In genomic region chr11:77127674-77127968, GRCh38 we compare ENCODE assay signal across 8 cellular contexts. TPM values are rescaled to one million over a fixed set of nuclear protein-coding genes. Genes with fewer than 3 reads are reported as not detected.
DNase-seq lines count a peak whose midpoint lies in the region; FAIRE-seq and TF ChIP-seq lines count a peak whose summit lies in the region.
"Had no signal": no experiment of that assay in that cellular context is flagged by ENCODE, and none has a peak within 500 bp of the region (broad histone marks: within the 10 kb centered on the region; RNA-seq: fewer than 3 reads in every experiment).

No MANE protein-coding gene starts in this region.

- H3K36me3 ChIP-seq in iPS-15b (ENCODE audit: control insufficient read depth, insufficient read depth, low read length): no peaks in the 10 kb centered on the region
- H3K36me3 ChIP-seq in skeletal muscle tissue (ENCODE audit: control insufficient read depth in 3 of 3, insufficient read depth in 3 of 3, low read length in 3 of 3): no peaks in the 10 kb centered on the region

- TF ChIP-seq CTCF in HFFc6 (IDR thresholded peaks at IDR 0.05) (no peak), VCaP (conservative IDR thresholded peaks at IDR 0.05) (no peak)

- peaks cover 6% of the 10 kb centered on the region for H3K27me3 Mint-ChIP-seq in HFFc6 (ENCODE audit: insufficient read depth)

- H3K4me3 ChIP-seq in iPS-15b (ENCODE audit: low read depth, low read length): peak overlapping the region; percentile 53
- H3K4me3 ChIP-seq in skeletal muscle tissue (ENCODE audit: low read length in 3 of 3): peak overlapping the region; percentile 55 to 70 (median 67)

- peak overlapping the region; percentile 75 for H3K4me3 Mint-ChIP-seq in HFFc6

- H3K4me1 ChIP-seq in iPS-15b (ENCODE audit: control insufficient read depth, insufficient read depth, low read length): peaks cover 3% of the 10 kb centered on the region
- peaks cover 29 to 39% (median 33%) of the 10 kb centered on the region in 3 donors for H3K4me1 ChIP-seq in skeletal muscle tissue (ENCODE audit: control insufficient read depth in 3 of 3, insufficient read depth in 3 of 3, low read length in 3 of 3)

- no peak for FAIRE-seq in GM19239 (lab: Jason Lieb, UNC)
- FAIRE-seq: colon had no signal

- H3K4me1 Mint-ChIP-seq in HFFc6 (ENCODE audit: low read depth): peaks cover 28% of the 10 kb centered on the region

- no peaks in the 10 kb centered on the region for H3K9me3 ChIP-seq in iPS-15b (ENCODE audit: control insufficient read depth, insufficient read depth, low read length)
- H3K9me3 ChIP-seq in skeletal muscle tissue (ENCODE audit: control insufficient read depth in 3 of 3, low read length in 3 of 3): no peaks in the 10 kb centered on the region

- H3K36me3 Mint-ChIP-seq in HFFc6 (ENCODE audit: low read depth): no peaks in the 10 kb centered on the region

- no peaks in the 10 kb centered on the region for H3K9me3 Mint-ChIP-seq in HFFc6

- H3K27ac Mint-ChIP-seq in HFFc6: no peak overlapping the region

- H3K27ac ChIP-seq in VCaP (peak overlapping the region; percentile 36; the same call in 1 of the 2 replicates), skeletal muscle tissue (ENCODE audit: low read depth, low read length) (no peak overlapping the region)

- H3K9ac ChIP-seq in iPS-15b (ENCODE audit: low read depth, low read length) (peak overlapping the region; percentile 47), skeletal muscle tissue (ENCODE audit: low read depth in 1 of 3, low read length in 3 of 3) (peak overlapping the region in 2 of 3 donors; percentile 68)

- DNase-seq in HFFc6: no peak
- DNase-seq in COLO829 (ENCODE audit: low spot score): no peak
- DNase-seq in GM19239 (ENCODE audit: insufficient read length, low spot score): no peak
- no peak for DNase-seq in kidney glomerular epithelial cell (lab: John Stamatoyannopoulos, UW)

- H3K27me3 ChIP-seq in iPS-15b (ENCODE audit: control insufficient read depth, insufficient read depth, low read length): no peaks in the 10 kb centered on the region
- H3K27me3 ChIP-seq in skeletal muscle tissue (ENCODE audit: control insufficient read depth in 3 of 3, insufficient read depth in 3 of 3, low read length in 3 of 3): peaks cover 0 to 6% (median 4%) of the 10 kb centered on the region in 3 donors

RNA-seq across cellular contexts. Expression of gene MYO7A, which starts 0.4 kb away (rescaled TPM):
- total RNA-seq in HFFc6 (2021; fragmentation: NEBNext Ultra II Directional; extraction: Animal tissue kit (Norgen Biotek cat#: 25700)): under 1 TPM in 2 of 6 experiments, not detected in 4; 0.05 to 0.09 TPM
- 6.3 TPM for total RNA-seq in skeletal muscle tissue

RNA-seq across cellular contexts. Expression of gene OMP, which starts 25.0 kb away (rescaled TPM):
- total RNA-seq in HFFc6 (2021; fragmentation: NEBNext Ultra II Directional; extraction: Animal tissue kit (Norgen Biotek cat#: 25700)): under 1 TPM in 1 of 6 experiments, not detected in 5; 0.77 TPM
- total RNA-seq in skeletal muscle tissue: 1.6 TPM
